Comparison of ENCODE assay signal across 1 cellular context in the genomic region with DNA sequence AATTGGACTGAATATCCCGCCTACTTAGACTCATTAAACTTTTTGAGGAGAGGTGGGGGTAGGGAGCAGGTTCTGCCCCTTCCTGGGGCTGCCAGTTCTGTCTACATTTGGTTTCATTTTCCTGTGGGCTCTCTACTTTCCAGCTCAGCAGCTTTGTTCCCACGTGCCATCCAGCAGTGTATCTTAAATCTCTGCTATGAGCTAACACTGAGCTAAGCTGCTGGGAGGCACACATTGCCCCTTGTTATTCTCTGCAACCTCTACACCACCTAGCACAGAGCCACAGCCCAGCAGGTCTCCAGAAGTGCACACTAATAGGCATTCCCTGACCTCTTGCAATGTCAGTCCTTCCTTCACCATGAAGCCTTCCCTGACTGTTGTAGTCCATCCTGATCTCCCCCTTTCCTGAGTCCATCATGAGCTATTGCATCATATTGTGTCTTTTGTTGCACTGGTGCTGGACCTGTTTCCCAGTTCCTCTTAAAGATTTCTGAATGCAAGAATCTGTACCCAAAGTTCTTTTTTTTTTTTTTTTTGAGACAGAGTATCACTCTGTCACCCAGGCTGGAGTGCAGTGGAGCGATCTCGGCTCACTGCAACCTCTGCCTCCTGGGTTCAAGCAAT.
TF ChIP-seq lines count a peak whose summit lies in the region.

No MANE protein-coding gene starts in this region.

TF ChIP-seq in WTC11, 78 proteins besides CTCF, POLR2A, EP300 and RAD21 (continued from another document):
- TF ChIP-seq, protein P1, sequence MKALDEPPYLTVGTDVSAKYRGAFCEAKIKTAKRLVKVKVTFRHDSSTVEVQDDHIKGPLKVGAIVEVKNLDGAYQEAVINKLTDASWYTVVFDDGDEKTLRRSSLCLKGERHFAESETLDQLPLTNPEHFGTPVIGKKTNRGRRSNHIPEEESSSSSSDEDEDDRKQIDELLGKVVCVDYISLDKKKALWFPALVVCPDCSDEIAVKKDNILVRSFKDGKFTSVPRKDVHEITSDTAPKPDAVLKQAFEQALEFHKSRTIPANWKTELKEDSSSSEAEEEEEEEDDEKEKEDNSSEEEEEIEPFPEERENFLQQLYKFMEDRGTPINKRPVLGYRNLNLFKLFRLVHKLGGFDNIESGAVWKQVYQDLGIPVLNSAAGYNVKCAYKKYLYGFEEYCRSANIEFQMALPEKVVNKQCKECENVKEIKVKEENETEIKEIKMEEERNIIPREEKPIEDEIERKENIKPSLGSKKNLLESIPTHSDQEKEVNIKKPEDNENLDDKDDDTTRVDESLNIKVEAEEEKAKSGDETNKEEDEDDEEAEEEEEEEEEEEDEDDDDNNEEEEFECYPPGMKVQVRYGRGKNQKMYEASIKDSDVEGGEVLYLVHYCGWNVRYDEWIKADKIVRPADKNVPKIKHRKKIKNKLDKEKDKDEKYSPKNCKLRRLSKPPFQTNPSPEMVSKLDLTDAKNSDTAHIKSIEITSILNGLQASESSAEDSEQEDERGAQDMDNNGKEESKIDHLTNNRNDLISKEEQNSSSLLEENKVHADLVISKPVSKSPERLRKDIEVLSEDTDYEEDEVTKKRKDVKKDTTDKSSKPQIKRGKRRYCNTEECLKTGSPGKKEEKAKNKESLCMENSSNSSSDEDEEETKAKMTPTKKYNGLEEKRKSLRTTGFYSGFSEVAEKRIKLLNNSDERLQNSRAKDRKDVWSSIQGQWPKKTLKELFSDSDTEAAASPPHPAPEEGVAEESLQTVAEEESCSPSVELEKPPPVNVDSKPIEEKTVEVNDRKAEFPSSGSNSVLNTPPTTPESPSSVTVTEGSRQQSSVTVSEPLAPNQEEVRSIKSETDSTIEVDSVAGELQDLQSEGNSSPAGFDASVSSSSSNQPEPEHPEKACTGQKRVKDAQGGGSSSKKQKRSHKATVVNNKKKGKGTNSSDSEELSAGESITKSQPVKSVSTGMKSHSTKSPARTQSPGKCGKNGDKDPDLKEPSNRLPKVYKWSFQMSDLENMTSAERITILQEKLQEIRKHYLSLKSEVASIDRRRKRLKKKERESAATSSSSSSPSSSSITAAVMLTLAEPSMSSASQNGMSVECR (CRISPR knock-in tag; IDR thresholded peaks at IDR 0.05; ENCODE audit: borderline replicate concordance) = no peak
- TF ChIP-seq TP53 (CRISPR knock-in tag; IDR thresholded peaks at IDR 0.05) (no peak), KAT7 (CRISPR knock-in tag; IDR thresholded peaks at IDR 0.05; ENCODE audit: borderline replicate concordance) (no peak), NFE2L1 (CRISPR knock-in tag; IDR thresholded peaks at IDR 0.05) (no peak)
